18 cellular contexts compared by ENCODE assay signal in genomic region chr11:60895687-60896086, GRCh38. TPM values are rescaled to one million over a fixed set of nuclear protein-coding genes. Genes with fewer than 3 reads are reported as not detected.
DNase-seq lines count a peak whose midpoint lies in the region; ATAC-seq and TF ChIP-seq lines count a peak whose summit lies in the region.
"Had no signal": no experiment of that assay in that cellular context is flagged by ENCODE, and none has a peak within 500 bp of the region (broad histone marks: within the 10 kb centered on the region; RNA-seq: fewer than 3 reads in every experiment).

No MANE protein-coding gene starts in this region.

- H3K9me3 ChIP-seq in mucosa of rectum (ENCODE audit: control insufficient read depth in 2 of 2, low read length in 2 of 2), result no peaks in the 10 kb centered on the region
- no peaks in the 10 kb centered on the region for H3K9me3 ChIP-seq in upper lobe of right lung
- H3K9me3 ChIP-seq in vagina, result no peaks in the 10 kb centered on the region
- H3K9me3 ChIP-seq: A549, BLaER1 had no signal

- peak overlapping the region; percentile 56 to 81 for H3K27ac ChIP-seq in mucosa of rectum (ENCODE audit: low read depth in 2 of 2, low read length in 2 of 2)
- H3K27ac ChIP-seq in upper lobe of right lung, result no peak overlapping the region
- H3K27ac ChIP-seq in vagina, result no peak overlapping the region
- H3K27ac ChIP-seq: 22Rv1, A549, BLaER1 had no signal

- ATAC-seq in upper lobe of right lung, result peak; percentile 41
- ATAC-seq: A549; CD8-positive, alpha-beta T cell; GM23338 had no signal

- no peaks in the 10 kb centered on the region for H3K27me3 Mint-ChIP-seq in activated T-cell treated with anti-CD3 and anti-CD28 coated beads, Interleukin-2, amount 50 U/mL, for 24 hours
- no peaks in the 10 kb centered on the region for H3K27me3 Mint-ChIP-seq in dendritic cell treated with granulocyte-macrophage colony-stimulating factor and Interleukin-4, amounts not matched to agents 40 ng/mL and 50 ng/mL, for 4 days

- peaks cover 98% of the 10 kb centered on the region for H3K36me3 Mint-ChIP-seq in activated T-cell treated with anti-CD3 and anti-CD28 coated beads, Interleukin-2, amount 50 U/mL, for 24 hours (ENCODE audit: low read depth)
- peaks cover 95% of the 10 kb centered on the region for H3K36me3 Mint-ChIP-seq in dendritic cell treated with granulocyte-macrophage colony-stimulating factor and Interleukin-4, amounts not matched to agents 40 ng/mL and 50 ng/mL, for 4 days (ENCODE audit: low read depth)

- peak overlapping the region; percentile 27 for H3K27ac Mint-ChIP-seq in activated T-cell treated with anti-CD3 and anti-CD28 coated beads, Interleukin-2, amount 50 U/mL, for 24 hours
- peak overlapping the region; percentile 86 for H3K27ac Mint-ChIP-seq in dendritic cell treated with granulocyte-macrophage colony-stimulating factor and Interleukin-4, amounts not matched to agents 40 ng/mL and 50 ng/mL, for 4 days
- H3K27ac Mint-ChIP-seq: GM23338 had no signal

- no peak overlapping the region for H3K4me3 Mint-ChIP-seq in activated T-cell treated with anti-CD3 and anti-CD28 coated beads, Interleukin-2, amount 50 U/mL, for 24 hours
- peak overlapping the region; percentile 44 for H3K4me3 Mint-ChIP-seq in dendritic cell treated with granulocyte-macrophage colony-stimulating factor and Interleukin-4, amounts not matched to agents 40 ng/mL and 50 ng/mL, for 4 days
- H3K4me3 Mint-ChIP-seq: CD14-positive monocyte; CD8-positive, alpha-beta T cell; GM23338 had no signal

- TF ChIP-seq CTCF in upper lobe of right lung (IDR thresholded peaks at IDR 0.05) (no peak), vagina (IDR thresholded peaks at IDR 0.05) (no peak)

- peaks cover 9% of the 10 kb centered on the region for H3K4me1 Mint-ChIP-seq in activated T-cell treated with anti-CD3 and anti-CD28 coated beads, Interleukin-2, amount 50 U/mL, for 24 hours (ENCODE audit: low read depth)
- peaks cover 33% of the 10 kb centered on the region for H3K4me1 Mint-ChIP-seq in dendritic cell treated with granulocyte-macrophage colony-stimulating factor and Interleukin-4, amounts not matched to agents 40 ng/mL and 50 ng/mL, for 4 days (ENCODE audit: low read depth)
- H3K4me1 Mint-ChIP-seq: GM23338 had no signal

- H3K4me1 ChIP-seq in mucosa of rectum (ENCODE audit: control insufficient read depth in 2 of 2, insufficient read depth in 2 of 2, low read length in 2 of 2) (peaks cover 0 to 33% of the 10 kb centered on the region in 2 donors), upper lobe of right lung (peaks cover under 1% of the 10 kb centered on the region), vagina (no peaks in the 10 kb centered on the region)
- H3K4me1 ChIP-seq: BLaER1 had no signal

- intact Hi-C loops in dendritic cell treated with granulocyte-macrophage colony-stimulating factor and Interleukin-4, amounts not matched to agents 40 ng/mL and 50 ng/mL, for 4 days (cut with micrococcal nuclease), result no loop called here
- intact Hi-C loops in upper lobe of right lung (cut with DNase I) (loop anchor here (5.0 kb wide), 1 partner anchor 63 kb away; no protein-coding TSS in a partner anchor), vagina (cut with DNase I) (no loop called here)

- TF ChIP-seq POLR2A in vagina (IDR thresholded peaks at IDR 0.05), result no peak

- H3K27me3 ChIP-seq in mucosa of rectum (ENCODE audit: control insufficient read depth in 2 of 2, insufficient read depth in 2 of 2, low read length in 2 of 2), result no peaks in the 10 kb centered on the region
- no peaks in the 10 kb centered on the region for H3K27me3 ChIP-seq in upper lobe of right lung
- no peaks in the 10 kb centered on the region for H3K27me3 ChIP-seq in vagina
- H3K27me3 ChIP-seq: BLaER1 had no signal

- no peak overlapping the region for H3K4me3 ChIP-seq in mucosa of rectum (ENCODE audit: low read length in 2 of 2)
- H3K4me3 ChIP-seq in upper lobe of right lung, result no peak overlapping the region
- no peak overlapping the region for H3K4me3 ChIP-seq in vagina
- H3K4me3 ChIP-seq: A549, BLaER1, GM23338 had no signal

- H3K9ac ChIP-seq in mucosa of rectum (ENCODE audit: low read depth in 1 of 2, low read length in 2 of 2), result no peak overlapping the region
- H3K9ac ChIP-seq: BLaER1 had no signal

- H3K36me3 ChIP-seq in mucosa of rectum (ENCODE audit: control insufficient read depth in 2 of 2, insufficient read depth in 2 of 2, low read length in 2 of 2) (peaks cover 58 to 64% of the 10 kb centered on the region in 2 donors), upper lobe of right lung (peaks cover 82% of the 10 kb centered on the region), vagina (peaks cover 5 to 81% of the 10 kb centered on the region in 2 donors)

- no peak for DNase-seq in activated T-cell treated with anti-CD3 and anti-CD28 coated beads, Interleukin-2, amount 50 U/mL, for 24 hours
- DNase-seq in activated T-cell treated with anti-CD3 and anti-CD28 coated beads, Interleukin-2, amount 50 U/mL, for 1 hour, result no peak
- DNase-seq in upper lobe of right lung (no peak), foreskin melanocyte (no peak), vagina (ENCODE audit: extremely low spot score in 2 of 2) (no peak)
- DNase-seq: Calu3; CD8-positive, alpha-beta T cell; DMS79 treated with DMSO at 0.1 percent for 48 hours; GF-D8; HCEC 1CT had no signal

- H3K9me3 Mint-ChIP-seq in activated T-cell treated with anti-CD3 and anti-CD28 coated beads, Interleukin-2, amount 50 U/mL, for 24 hours, result no peaks in the 10 kb centered on the region
- no peaks in the 10 kb centered on the region for H3K9me3 Mint-ChIP-seq in dendritic cell treated with granulocyte-macrophage colony-stimulating factor and Interleukin-4, amounts not matched to agents 40 ng/mL and 50 ng/mL, for 4 days
- H3K9me3 Mint-ChIP-seq: CD8-positive, alpha-beta T cell; GM23338 had no signal

RNA-seq across cellular contexts. Expression of gene PRPF19, which starts 10.7 kb away (rescaled TPM):
- total RNA-seq in upper lobe of right lung, result 59.8 TPM
- 54.0 TPM for total RNA-seq in vagina

RNA-seq across cellular contexts. Expression of gene TMEM109, which starts 18.3 kb away (rescaled TPM):
- total RNA-seq in upper lobe of right lung, result 156 TPM
- total RNA-seq in vagina, result 127 TPM

RNA-seq across cellular contexts. Expression of gene ZP1, which starts 28.3 kb away (rescaled TPM):
- total RNA-seq in upper lobe of right lung (not detected), vagina (not detected)
- total RNA-seq: Calu3; CD8-positive, alpha-beta T cell; GM23338; HT-29 had no signal

RNA-seq across cellular contexts. Expression of gene TMEM132A, which starts 28.6 kb away (rescaled TPM):
- total RNA-seq in upper lobe of right lung (18.4 TPM), vagina (6.1 TPM)
- total RNA-seq: CD8-positive, alpha-beta T cell had no signal

RNA-seq across cellular contexts. Expression of gene PTGDR2, which starts 39.9 kb away (rescaled TPM):
- total RNA-seq in upper lobe of right lung, result 1.8 TPM
- 0.25 TPM for total RNA-seq in vagina

Comparison
In these comparisons a context has a peak if more than half of its experiments do, and no peak if none do; other contexts are left out.
1. H3K27ac ChIP-seq: peak in mucosa of rectum (2 of 2); none in upper lobe of right lung (single experiment) and vagina (single experiment).